In the genomic region with DNA sequence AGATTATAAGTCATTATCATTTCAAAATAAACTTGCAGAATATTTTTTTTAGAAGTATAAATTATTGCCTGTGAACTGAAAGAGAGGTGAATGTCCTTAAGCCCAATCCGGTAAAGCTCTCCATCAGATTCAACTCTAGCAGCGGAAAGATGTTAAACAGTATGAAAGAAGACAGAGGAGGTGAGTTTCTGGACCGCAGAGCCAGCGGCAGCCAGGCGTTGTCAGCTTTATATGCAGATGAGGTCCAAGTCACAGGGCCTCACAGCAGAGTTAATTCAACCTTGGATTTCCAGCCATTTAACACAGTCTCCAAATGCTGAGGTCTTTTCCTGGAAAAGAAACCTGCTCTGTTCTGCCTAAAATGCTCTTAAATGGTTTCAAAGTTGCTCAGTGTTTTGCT, we compare ENCODE assay signal across 1 cellular context.
TF ChIP-seq lines count a peak whose summit lies in the region.

No MANE protein-coding gene starts in this region.

TF ChIP-seq in GM23338, 12 proteins besides CTCF, POLR2A, EP300 and RAD21 (continued from another document):
- TF ChIP-seq, protein P1, sequence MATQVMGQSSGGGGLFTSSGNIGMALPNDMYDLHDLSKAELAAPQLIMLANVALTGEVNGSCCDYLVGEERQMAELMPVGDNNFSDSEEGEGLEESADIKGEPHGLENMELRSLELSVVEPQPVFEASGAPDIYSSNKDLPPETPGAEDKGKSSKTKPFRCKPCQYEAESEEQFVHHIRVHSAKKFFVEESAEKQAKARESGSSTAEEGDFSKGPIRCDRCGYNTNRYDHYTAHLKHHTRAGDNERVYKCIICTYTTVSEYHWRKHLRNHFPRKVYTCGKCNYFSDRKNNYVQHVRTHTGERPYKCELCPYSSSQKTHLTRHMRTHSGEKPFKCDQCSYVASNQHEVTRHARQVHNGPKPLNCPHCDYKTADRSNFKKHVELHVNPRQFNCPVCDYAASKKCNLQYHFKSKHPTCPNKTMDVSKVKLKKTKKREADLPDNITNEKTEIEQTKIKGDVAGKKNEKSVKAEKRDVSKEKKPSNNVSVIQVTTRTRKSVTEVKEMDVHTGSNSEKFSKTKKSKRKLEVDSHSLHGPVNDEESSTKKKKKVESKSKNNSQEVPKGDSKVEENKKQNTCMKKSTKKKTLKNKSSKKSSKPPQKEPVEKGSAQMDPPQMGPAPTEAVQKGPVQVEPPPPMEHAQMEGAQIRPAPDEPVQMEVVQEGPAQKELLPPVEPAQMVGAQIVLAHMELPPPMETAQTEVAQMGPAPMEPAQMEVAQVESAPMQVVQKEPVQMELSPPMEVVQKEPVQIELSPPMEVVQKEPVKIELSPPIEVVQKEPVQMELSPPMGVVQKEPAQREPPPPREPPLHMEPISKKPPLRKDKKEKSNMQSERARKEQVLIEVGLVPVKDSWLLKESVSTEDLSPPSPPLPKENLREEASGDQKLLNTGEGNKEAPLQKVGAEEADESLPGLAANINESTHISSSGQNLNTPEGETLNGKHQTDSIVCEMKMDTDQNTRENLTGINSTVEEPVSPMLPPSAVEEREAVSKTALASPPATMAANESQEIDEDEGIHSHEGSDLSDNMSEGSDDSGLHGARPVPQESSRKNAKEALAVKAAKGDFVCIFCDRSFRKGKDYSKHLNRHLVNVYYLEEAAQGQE (IDR thresholded peaks at IDR 0.05; ENCODE audit: unreplicated experiment) = no peak
- TF ChIP-seq POLR2AphosphoS5 (IDR thresholded peaks at IDR 0.05; ENCODE audit: low read depth) = no peak
